In the genomic region with DNA sequence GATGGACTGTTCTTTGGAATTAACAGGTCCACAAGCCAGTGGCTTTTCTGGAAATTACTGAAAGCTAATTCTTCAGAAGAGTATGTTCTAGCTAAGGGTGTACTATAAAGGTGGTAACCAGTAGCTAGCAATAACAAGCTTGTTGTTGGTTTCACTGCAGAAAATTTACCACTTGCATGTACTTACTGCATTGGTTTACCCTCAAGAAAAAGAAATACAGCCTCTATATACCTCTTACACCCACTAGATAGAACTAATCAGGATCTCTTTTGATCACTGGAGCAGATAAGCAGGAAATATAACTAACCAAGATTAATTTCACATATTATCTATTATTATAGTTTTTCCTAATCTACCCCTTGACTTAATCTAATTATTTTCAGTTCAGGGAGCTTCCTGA, we compare ENCODE assay signal across 40 cellular contexts.
"Had no signal": no experiment of that assay in that cellular context is flagged by ENCODE, and none has a peak within 500 bp of the region (broad histone marks: within the 10 kb centered on the region; RNA-seq: fewer than 3 reads in every experiment).

No MANE protein-coding gene starts in this region.

- H3K27ac Mint-ChIP-seq: activated naive CD4-positive, alpha-beta T cell treated with anti-CD3 and anti-CD28 coated beads for 36 hours; activated naive CD4-positive, alpha-beta T cell treated with anti-CD3 and anti-CD28 coated beads, Interleukin-2, amount 10 ng/mL, durations not matched to agents 7 days and 5 days; activated naive CD4-positive, alpha-beta T cell treated with anti-CD3 and anti-CD28 coated beads, Interleukin-2, amount 50 U/mL, for 24 hours; activated naive CD4-positive, alpha-beta T cell treated with anti-CD3 and anti-CD28 coated beads, Interleukin-2, amount 50 U/mL, for 72 hours; activated naive CD8-positive, alpha-beta T cell; activated naive CD8-positive, alpha-beta T cell treated with anti-CD3 and anti-CD28 coated beads for 36 hours; activated naive CD8-positive, alpha-beta T cell treated with anti-CD3 and anti-CD28 coated beads, Interleukin-2, amount 10 ng/mL, durations not matched to agents 7 days and 5 days; activated naive CD8-positive, alpha-beta T cell treated with anti-CD3 and anti-CD28 coated beads, Interleukin-2, amount 50 U/mL, for 24 hours; activated T-cell treated with anti-CD3 and anti-CD28 coated beads, Interleukin-2, amount 50 U/mL, for 24 hours; activated T-helper 1 cell treated with anti-CD3 and anti-CD28 coated beads, Interleukin-12 subunit alpha, Interleukin-12 subunit beta, Interleukin-2, Interleukin-4 antibody, amounts not matched to agents 30 ng/mL and 10 ng/mL and 1 ng/mL, durations not matched to agents 14 hours and 24 hours and 36 hours; activated T-helper 17 cell treated with anti-CD3 and anti-CD28 coated beads, Interleukin-2, amount 50 U/mL, for 72 hours; activated T-helper 2 cell treated with anti-CD3 and anti-CD28 coated beads, Interferon-gamma antibody, Interleukin-2, Interleukin-4, amounts not matched to agents 10 μg/mL and 5 μg/mL and 100 μg/mL, durations not matched to agents 14 hours and 24 hours and 36 hours; brain had no signal

- H3K4me3 Mint-ChIP-seq: activated naive CD4-positive, alpha-beta T cell treated with anti-CD3 and anti-CD28 coated beads for 36 hours; activated naive CD4-positive, alpha-beta T cell treated with anti-CD3 and anti-CD28 coated beads, Interleukin-2, amount 10 ng/mL, durations not matched to agents 7 days and 5 days; activated naive CD4-positive, alpha-beta T cell treated with anti-CD3 and anti-CD28 coated beads, Interleukin-2, amount 50 U/mL, for 24 hours; activated naive CD8-positive, alpha-beta T cell; activated naive CD8-positive, alpha-beta T cell treated with anti-CD3 and anti-CD28 coated beads for 36 hours; activated naive CD8-positive, alpha-beta T cell treated with anti-CD3 and anti-CD28 coated beads, Interleukin-2, amount 10 ng/mL, durations not matched to agents 7 days and 5 days; activated naive CD8-positive, alpha-beta T cell treated with anti-CD3 and anti-CD28 coated beads, Interleukin-2, amount 50 U/mL, for 24 hours; activated T-cell treated with anti-CD3 and anti-CD28 coated beads, Interleukin-2, amount 50 U/mL, for 24 hours; activated T-cell treated with anti-CD3 and anti-CD28 coated beads, Interleukin-2, amount 50 U/mL, for 4 hours; activated T-cell treated with anti-CD3 and anti-CD28 coated beads, Interleukin-2, amount 50 U/mL, for 72 hours; activated T-helper 1 cell treated with anti-CD3 and anti-CD28 coated beads, Interleukin-12 subunit alpha, Interleukin-12 subunit beta, Interleukin-2, Interleukin-4 antibody, amounts not matched to agents 30 ng/mL and 10 ng/mL and 1 ng/mL, durations not matched to agents 14 hours and 24 hours and 36 hours; activated T-helper 17 cell treated with anti-CD3 and anti-CD28 coated beads, Interleukin-2, amount 50 U/mL, for 72 hours; brain; central memory CD8-positive, alpha-beta T cell had no signal

- H3K27ac ChIP-seq: adrenal gland, ascending aorta, body of pancreas, brain microvascular endothelial cell, breast epithelium, cardiac muscle cell had no signal

- H3K4me3 ChIP-seq: adrenal gland, ascending aorta, body of pancreas, breast epithelium, cardiac muscle cell had no signal

- ATAC-seq: activated naive CD4-positive, alpha-beta T cell treated with anti-CD3 and anti-CD28 coated beads, Interleukin-2, amount 50 U/mL, for 72 hours; activated naive CD8-positive, alpha-beta T cell treated with anti-CD3 and anti-CD28 coated beads, Interleukin-2, amount 50 U/mL, for 24 hours; activated T-cell treated with anti-CD3 and anti-CD28 coated beads, Interleukin-2, amount 50 U/mL, for 4 hours; activated T-cell treated with anti-CD3 and anti-CD28 coated beads, Interleukin-2, amount 50 U/mL, for 72 hours; activated T-helper 17 cell treated with anti-CD3 and anti-CD28 coated beads, Interleukin-2, amount 50 U/mL, for 72 hours; body of pancreas had no signal

- H3K36me3 ChIP-seq: adrenal gland, ascending aorta, brain microvascular endothelial cell, breast epithelium, cardiac muscle cell had no signal

- H3K27me3 Mint-ChIP-seq: activated naive CD4-positive, alpha-beta T cell treated with anti-CD3 and anti-CD28 coated beads, Interleukin-2, amount 10 ng/mL, durations not matched to agents 7 days and 5 days; activated naive CD4-positive, alpha-beta T cell treated with anti-CD3 and anti-CD28 coated beads, Interleukin-2, amount 50 U/mL, for 24 hours; activated naive CD8-positive, alpha-beta T cell; activated naive CD8-positive, alpha-beta T cell treated with anti-CD3 and anti-CD28 coated beads for 36 hours; activated naive CD8-positive, alpha-beta T cell treated with anti-CD3 and anti-CD28 coated beads, Interleukin-2, amount 10 ng/mL, durations not matched to agents 7 days and 5 days; activated naive CD8-positive, alpha-beta T cell treated with anti-CD3 and anti-CD28 coated beads, Interleukin-2, amount 50 U/mL, for 24 hours; activated T-cell treated with anti-CD3 and anti-CD28 coated beads, Interleukin-2, amount 50 U/mL, for 24 hours; activated T-helper 17 cell treated with anti-CD3 and anti-CD28 coated beads, Interleukin-2, amount 50 U/mL, for 72 hours; central memory CD8-positive, alpha-beta T cell had no signal

- H3K4me1 ChIP-seq: body of pancreas, breast epithelium had no signal

- DNase-seq: activated effector memory CD4-positive, alpha-beta T cell treated with anti-CD3 and anti-CD28 coated beads, Interleukin-2, amount 50 U/mL, for 16 hours; activated effector memory CD4-positive, alpha-beta T cell treated with Interleukin-2 at 50 U/mL for 16 hours; activated gamma-delta T cell; activated gamma-delta T cell treated with Interleukin-2 at 50 U/mL for 16 hours; activated naive CD4-positive, alpha-beta T cell; activated naive CD4-positive, alpha-beta T cell treated with anti-CD3 and anti-CD28 coated beads for 36 hours; activated naive CD4-positive, alpha-beta T cell treated with anti-CD3 and anti-CD28 coated beads, Interleukin-2, amount 10 ng/mL, durations not matched to agents 7 days and 5 days; activated naive CD4-positive, alpha-beta T cell treated with anti-CD3 and anti-CD28 coated beads, Interleukin-2, amount 50 U/mL, for 16 hours; activated naive CD4-positive, alpha-beta T cell treated with Interleukin-2 at 50 U/mL for 16 hours; activated naive CD8-positive, alpha-beta T cell treated with anti-CD3 and anti-CD28 coated beads for 36 hours; activated naive CD8-positive, alpha-beta T cell treated with anti-CD3 and anti-CD28 coated beads, Interleukin-2, amount 10 ng/mL, durations not matched to agents 7 days and 5 days; activated naive CD8-positive, alpha-beta T cell treated with anti-CD3 and anti-CD28 coated beads, Interleukin-2, amount 50 U/mL, for 24 hours; activated T-cell treated with anti-CD3 and anti-CD28 coated beads, Interleukin-2, amount 50 U/mL, for 1 hour; activated T-cell treated with anti-CD3 and anti-CD28 coated beads, Interleukin-2, amount 50 U/mL, for 24 hours; activated T-cell treated with anti-CD3 and anti-CD28 coated beads, Interleukin-2, amount 50 U/mL, for 4 hours; activated T-cell treated with anti-CD3 and anti-CD28 coated beads, Interleukin-2, amount 50 U/mL, for 48 hours; activated T-cell treated with anti-CD3 and anti-CD28 coated beads, Interleukin-2, amount 50 U/mL, for 72 hours; adrenal gland; amniotic stem cell; amygdala; anterior cingulate cortex; aorta; body of pancreas; brain microvascular endothelial cell; caudate nucleus; central memory CD4-positive, alpha-beta T cell; cerebellar nuclear complex had no signal

- H3K27me3 ChIP-seq: adrenal gland, ascending aorta, body of pancreas, brain microvascular endothelial cell, breast epithelium, cardiac muscle cell had no signal

- H3K9me3 Mint-ChIP-seq: activated naive CD4-positive, alpha-beta T cell treated with anti-CD3 and anti-CD28 coated beads for 36 hours; activated naive CD4-positive, alpha-beta T cell treated with anti-CD3 and anti-CD28 coated beads, Interleukin-2, amount 10 ng/mL, durations not matched to agents 7 days and 5 days; activated naive CD4-positive, alpha-beta T cell treated with anti-CD3 and anti-CD28 coated beads, Interleukin-2, amount 50 U/mL, for 24 hours; activated naive CD8-positive, alpha-beta T cell treated with anti-CD3 and anti-CD28 coated beads, Interleukin-2, amount 10 ng/mL, durations not matched to agents 7 days and 5 days; activated naive CD8-positive, alpha-beta T cell treated with anti-CD3 and anti-CD28 coated beads, Interleukin-2, amount 50 U/mL, for 24 hours; activated T-cell treated with anti-CD3 and anti-CD28 coated beads, Interleukin-2, amount 50 U/mL, for 24 hours; activated T-cell treated with anti-CD3 and anti-CD28 coated beads, Interleukin-2, amount 50 U/mL, for 4 hours; activated T-cell treated with anti-CD3 and anti-CD28 coated beads, Interleukin-2, amount 50 U/mL, for 72 hours; activated T-helper 1 cell treated with anti-CD3 and anti-CD28 coated beads, Interleukin-12 subunit alpha, Interleukin-12 subunit beta, Interleukin-2, Interleukin-4 antibody, amounts not matched to agents 30 ng/mL and 10 ng/mL and 1 ng/mL, durations not matched to agents 14 hours and 24 hours and 36 hours; activated T-helper 17 cell treated with anti-CD3 and anti-CD28 coated beads, Interleukin-2, amount 50 U/mL, for 72 hours; activated T-helper 2 cell treated with anti-CD3 and anti-CD28 coated beads, Interferon-gamma antibody, Interleukin-2, Interleukin-4, amounts not matched to agents 10 μg/mL and 5 μg/mL and 100 μg/mL, durations not matched to agents 14 hours and 24 hours and 36 hours; brain; central memory CD8-positive, alpha-beta T cell had no signal

- H3K9me3 ChIP-seq: adrenal gland, ascending aorta, body of pancreas, breast epithelium had no signal

- H3K36me3 Mint-ChIP-seq: activated naive CD4-positive, alpha-beta T cell treated with anti-CD3 and anti-CD28 coated beads, Interleukin-2, amount 50 U/mL, for 24 hours; activated naive CD4-positive, alpha-beta T cell treated with anti-CD3 and anti-CD28 coated beads, Interleukin-2, amount 50 U/mL, for 72 hours; activated naive CD8-positive, alpha-beta T cell treated with anti-CD3 and anti-CD28 coated beads for 36 hours; brain had no signal

- FAIRE-seq: astrocyte, bronchial epithelial cell had no signal
